In the genomic region with DNA sequence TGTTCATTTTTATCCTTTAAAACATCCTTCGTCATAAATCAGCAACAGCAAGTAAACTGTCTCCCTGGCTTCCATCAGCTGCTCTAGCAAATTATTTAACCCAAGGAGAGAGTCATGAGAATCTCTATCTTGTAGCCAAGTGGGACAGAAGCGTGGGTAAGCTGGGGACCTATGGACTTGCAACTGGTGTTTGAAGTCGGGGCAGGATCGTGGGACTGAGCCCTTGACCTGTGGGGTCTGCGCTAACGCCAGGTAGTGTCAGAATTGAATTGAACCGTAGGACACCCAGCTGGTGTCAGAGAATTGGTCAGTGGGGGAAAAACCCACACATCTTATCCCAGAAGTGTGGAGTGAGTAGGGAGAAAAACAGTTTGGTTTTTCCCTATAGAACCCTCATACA, we compare ENCODE assay signal across 23 cellular contexts. TPM values are rescaled to one million over a fixed set of nuclear protein-coding genes. Genes with fewer than 3 reads are reported as not detected.
DNase-seq lines count a peak whose midpoint lies in the region; ATAC-seq and TF ChIP-seq lines count a peak whose summit lies in the region.
"Had no signal": no experiment of that assay in that cellular context is flagged by ENCODE, and none has a peak within 500 bp of the region (broad histone marks: within the 10 kb centered on the region; RNA-seq: fewer than 3 reads in every experiment).

No MANE protein-coding gene starts in this region.

- no peaks in the 10 kb centered on the region for H3K79me1 ChIP-seq in H9 (ENCODE audit: insufficient read depth, low read depth, low read length, poor library complexity, severe bottlenecking)

- intact Hi-C loops in posterior vena cava (cut with DNase I) = no loop called here

- no peak overlapping the region for H2AK5ac ChIP-seq in H9 (ENCODE audit: insufficient read length, low read length)

- H3K23ac ChIP-seq in H9 (ENCODE audit: insufficient read length, low read depth, low read length) = no peak overlapping the region

- no peaks in the 10 kb centered on the region for H3K9me3 ChIP-seq in H9 (ENCODE audit: control insufficient read depth, low read depth, low read length)
- H3K9me3 ChIP-seq in subcutaneous abdominal adipose tissue (ENCODE audit: control insufficient read depth in 5 of 5, low read length in 5 of 5) = no peaks in the 10 kb centered on the region
- H3K9me3 ChIP-seq: BE2C, BLaER1 had no signal

- no peak overlapping the region for H4K5ac ChIP-seq in H9 (ENCODE audit: insufficient read length, low read depth, low read length)

- no peak overlapping the region for H3K18ac ChIP-seq in H9 (ENCODE audit: insufficient read length, low read depth, low read length)

- H3K4ac ChIP-seq in H9 (ENCODE audit: low read depth, low read length) = no peak overlapping the region

- H2AFZ ChIP-seq in H9 (ENCODE audit: low read length) = no peak overlapping the region

- no peak overlapping the region for H4K91ac ChIP-seq in H9 (ENCODE audit: insufficient read length, low read depth, low read length)

- no peak overlapping the region for H2BK15ac ChIP-seq in H9 (ENCODE audit: low read depth, low read length)

- no peak for TF ChIP-seq CTCF in H9 (conservative IDR thresholded peaks at IDR 0.05)

- H3K9ac ChIP-seq in H9 (ENCODE audit: extremely low read depth, insufficient read length, low read length) = no peak overlapping the region
- H3K9ac ChIP-seq in subcutaneous abdominal adipose tissue (ENCODE audit: low read length in 5 of 5) = no peak overlapping the region
- H3K9ac ChIP-seq: BLaER1 had no signal

- no peak overlapping the region for H2BK20ac ChIP-seq in H9 (ENCODE audit: low read depth, low read length, poor library complexity, severe bottlenecking)

- H2BK120ac ChIP-seq in H9 (ENCODE audit: low read depth, low read length, poor library complexity, severe bottlenecking) = peak overlapping the region; percentile 12

- ATAC-seq in GM21360 (IDR thresholded peaks at IDR 0.05; ENCODE audit: unreplicated experiment) = no peak
- ATAC-seq: GM12878 had no signal

- H3K23me2 ChIP-seq in H9 (ENCODE audit: insufficient read length, low read depth, low read length, poor library complexity, severe bottlenecking) = no peaks in the 10 kb centered on the region

- no peak overlapping the region for H3T11ph ChIP-seq in H9 (ENCODE audit: low read length)

- H3K56ac ChIP-seq in H9 (ENCODE audit: insufficient read length, low read depth, low read length) = no peak overlapping the region

- peaks cover 0 to 3% (median 0%) of the 10 kb centered on the region in 3 experiments; a peak in 2 of 7 replicates for H3K36me3 Mint-ChIP-seq in H9 (ENCODE audit: insufficient read depth in 1 of 3, low read depth in 3 of 3)

- H3K79me2 ChIP-seq in H9 (ENCODE audit: insufficient read depth, low read length) = no peaks in the 10 kb centered on the region

- H3K4me1 ChIP-seq in H9 (ENCODE audit: insufficient read depth, low read length) (no peaks in the 10 kb centered on the region), subcutaneous abdominal adipose tissue (ENCODE audit: control insufficient read depth in 5 of 5, insufficient read depth in 5 of 5, low read length in 5 of 5) (peaks cover 2 to 71% (median 51%) of the 10 kb centered on the region in 5 donors)
- H3K4me1 ChIP-seq: BE2C had no signal

- H3K27ac ChIP-seq in H9 (ENCODE audit: insufficient read length, low read depth, low read length) = no peak overlapping the region
- H3K27ac ChIP-seq in subcutaneous abdominal adipose tissue (ENCODE audit: low read depth, low read length) = peak overlapping the region; percentile 55
- H3K27ac ChIP-seq: BLaER1 had no signal

- no peaks in the 10 kb centered on the region for H3K9me3 Mint-ChIP-seq in H9
- H3K9me3 Mint-ChIP-seq: CD4-positive, alpha-beta memory T cell; CD4-positive, CD25-positive, alpha-beta regulatory T cell; CD8-positive, alpha-beta memory T cell had no signal

- H3K14ac ChIP-seq in H9 (ENCODE audit: insufficient read depth, low read length) = no peak overlapping the region

- H3K27me3 Mint-ChIP-seq in H9 (ENCODE audit: low read depth) = no peaks in the 10 kb centered on the region
- H3K27me3 Mint-ChIP-seq: CD4-positive, alpha-beta memory T cell; CD4-positive, CD25-positive, alpha-beta regulatory T cell; CD8-positive, alpha-beta memory T cell had no signal

- peaks cover 6 to 88% (median 76%) of the 10 kb centered on the region in 5 donors for H3K36me3 ChIP-seq in subcutaneous abdominal adipose tissue (ENCODE audit: control insufficient read depth in 5 of 5, insufficient read depth in 5 of 5, low read length in 5 of 5)

- no CpG with 5 or more reads among the region's 7 CpGs for WGBS in H9 (ENCODE audit: extremely low coverage, insufficient read length, low lambda C conversion rate)

- no peak for DNase-seq in H9
- peak; percentile 69 for DNase-seq in posterior vena cava (ENCODE audit: low spot score)
- no peak for DNase-seq in NCI-H1092 (lab: John Stamatoyannopoulos, UW)
- DNase-seq: 8988T; ACHN; BE2C; C1 segment of cervical spinal cord; CD4-positive, alpha-beta memory T cell; CD4-positive, CD25-positive, alpha-beta regulatory T cell; COR-L47; DMS 273 treated with DMSO at 0.1 percent for 48 hours; DMS153; DMS53; DMS79; DND-41; EL; GDM1 had no signal

- H2BK5ac ChIP-seq in H9 (ENCODE audit: insufficient read length, low read length) = no peak overlapping the region

- no peak overlapping the region for H3K27ac Mint-ChIP-seq in H9
- H3K27ac Mint-ChIP-seq: CD4-positive, alpha-beta memory T cell had no signal

- H3K4me3 Mint-ChIP-seq in H9 = no peak overlapping the region
- H3K4me3 Mint-ChIP-seq: CD14-positive monocyte; CD4-positive, alpha-beta memory T cell; CD4-positive, CD25-positive, alpha-beta regulatory T cell; CD8-positive, alpha-beta memory T cell had no signal

- H3K4me1 Mint-ChIP-seq in H9 = peaks cover 5 to 9% of the 10 kb centered on the region in 2 experiments

- no peak overlapping the region for H3K4me3 ChIP-seq in subcutaneous abdominal adipose tissue (ENCODE audit: low read depth in 1 of 5, low read length in 5 of 5)
- H3K4me3 ChIP-seq: BLaER1, GM12878 had no signal

- H3K4me2 ChIP-seq in H9 (ENCODE audit: insufficient read depth, insufficient read length, low read length) = no peak overlapping the region
- H3K4me2 ChIP-seq: BLaER1 had no signal

- no peaks in the 10 kb centered on the region for H4K20me1 ChIP-seq in H9 (ENCODE audit: control insufficient read depth, insufficient read depth, insufficient read length)
- H4K20me1 ChIP-seq: BLaER1 had no signal

- no peak overlapping the region for H2BK12ac ChIP-seq in H9 (ENCODE audit: insufficient read length, low read depth, low read length)

- H3K27me3 ChIP-seq in H9 (ENCODE audit: insufficient read depth, low read length) (no peaks in the 10 kb centered on the region), subcutaneous abdominal adipose tissue (ENCODE audit: control insufficient read depth in 5 of 5, insufficient read depth in 4 of 5, low read length in 5 of 5) (no peaks in the 10 kb centered on the region)
- H3K27me3 ChIP-seq: BE2C, BLaER1 had no signal

- H4K8ac ChIP-seq in H9 (replicated peaks; ENCODE audit: insufficient read length, low read depth, low read length) = no peak overlapping the region

RNA-seq across cellular contexts. Expression of a gene that starts 13.4 kb away (rescaled TPM):
- total RNA-seq in H9 (2021) (4.8 and 5.3 TPM in 2 replicates), posterior vena cava (10 to 100 TPM in 1 of 2 donors, 1 to 10 TPM in 1; 9.6 to 12.6 TPM)

RNA-seq across cellular contexts. Expression of a gene that starts 27.3 kb away (rescaled TPM):
- total RNA-seq in H9 (2021) = 12.8 and 13.4 TPM in 2 replicates
- total RNA-seq in posterior vena cava = 1 to 10 TPM; 5.3 to 6.3 TPM

RNA-seq across cellular contexts. Expression of a gene that starts 51.1 kb away (rescaled TPM):
- total RNA-seq in H9 (2021) = 144 and 153 TPM in 2 replicates
- 100 to 1,000 TPM; 123 to 129 TPM for total RNA-seq in posterior vena cava
